ENCODE assay signal across 1 cellular context in the genomic region with DNA sequence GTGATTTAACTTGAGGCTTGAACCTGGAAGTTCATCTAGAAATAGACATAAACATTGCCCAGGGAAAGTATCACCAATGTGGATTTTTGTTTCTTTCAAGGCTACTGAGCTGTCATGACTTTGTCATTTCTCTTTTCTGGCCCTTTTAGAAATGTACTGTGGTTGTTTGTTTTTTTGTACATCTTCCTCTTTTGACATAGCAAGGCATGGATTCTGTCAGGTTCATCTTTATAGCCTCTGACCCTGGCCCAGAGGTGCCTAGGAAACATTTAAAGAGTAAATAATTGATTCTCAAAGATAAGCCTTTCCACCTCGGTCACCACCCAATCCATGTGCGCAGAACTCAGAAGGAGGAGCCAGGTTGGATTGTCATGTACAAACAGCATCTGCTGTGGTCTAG.
TF ChIP-seq lines count a peak whose summit lies in the region.

No MANE protein-coding gene starts in this region.

TF ChIP-seq in HepG2, 621 proteins besides CTCF, POLR2A, EP300 and RAD21 (continued from another document):
- TF ChIP-seq, protein P1, sequence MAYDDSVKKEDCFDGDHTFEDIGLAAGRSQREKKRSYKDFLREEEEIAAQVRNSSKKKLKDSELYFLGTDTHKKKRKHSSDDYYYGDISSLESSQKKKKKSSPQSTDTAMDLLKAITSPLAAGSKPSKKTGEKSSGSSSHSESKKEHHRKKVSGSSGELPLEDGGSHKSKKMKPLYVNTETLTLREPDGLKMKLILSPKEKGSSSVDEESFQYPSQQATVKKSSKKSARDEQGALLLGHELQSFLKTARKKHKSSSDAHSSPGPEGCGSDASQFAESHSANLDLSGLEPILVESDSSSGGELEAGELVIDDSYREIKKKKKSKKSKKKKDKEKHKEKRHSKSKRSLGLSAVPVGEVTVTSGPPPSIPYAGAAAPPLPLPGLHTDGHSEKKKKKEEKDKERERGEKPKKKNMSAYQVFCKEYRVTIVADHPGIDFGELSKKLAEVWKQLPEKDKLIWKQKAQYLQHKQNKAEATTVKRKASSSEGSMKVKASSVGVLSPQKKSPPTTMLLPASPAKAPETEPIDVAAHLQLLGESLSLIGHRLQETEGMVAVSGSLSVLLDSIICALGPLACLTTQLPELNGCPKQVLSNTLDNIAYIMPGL (CRISPR knock-in tag; IDR thresholded peaks at IDR 0.05; ENCODE audit: borderline replicate concordance in 1 of 2, low read depth in 1 of 2) = no peak
- TF ChIP-seq, protein P2, sequence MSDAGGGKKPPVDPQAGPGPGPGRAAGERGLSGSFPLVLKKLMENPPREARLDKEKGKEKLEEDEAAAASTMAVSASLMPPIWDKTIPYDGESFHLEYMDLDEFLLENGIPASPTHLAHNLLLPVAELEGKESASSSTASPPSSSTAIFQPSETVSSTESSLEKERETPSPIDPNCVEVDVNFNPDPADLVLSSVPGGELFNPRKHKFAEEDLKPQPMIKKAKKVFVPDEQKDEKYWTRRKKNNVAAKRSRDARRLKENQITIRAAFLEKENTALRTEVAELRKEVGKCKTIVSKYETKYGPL (CRISPR knock-in tag; IDR thresholded peaks at IDR 0.05) = no peak
- TF ChIP-seq REXO4 (CRISPR knock-in tag; IDR thresholded peaks at IDR 0.05; ENCODE audit: borderline replicate concordance) (no peak), KAT7 (CRISPR knock-in tag; IDR thresholded peaks at IDR 0.05; ENCODE audit: borderline replicate concordance) (no peak)
